19 cellular contexts compared by ENCODE assay signal in genomic region chr7:141944811-141945210, GRCh38. TPM values are rescaled to one million over a fixed set of nuclear protein-coding genes. Genes with fewer than 3 reads are reported as not detected.
"Had no signal": no experiment of that assay in that cellular context is flagged by ENCODE, and none has a peak within 500 bp of the region (broad histone marks: within the 10 kb centered on the region; RNA-seq: fewer than 3 reads in every experiment).

No MANE protein-coding gene starts in this region.

- H3K9me3 ChIP-seq: adrenal gland, pancreas had no signal

- ATAC-seq: WTC11 had no signal

- DNase-seq: activated naive CD4-positive, alpha-beta T cell treated with anti-CD3 and anti-CD28 coated beads, Interleukin-2, amount 10 ng/mL, durations not matched to agents 7 days and 5 days; activated T-cell treated with anti-CD3 and anti-CD28 coated beads for 4 hours; central memory CD4-positive, alpha-beta T cell; effector CD8-positive, alpha-beta T cell; pancreas; stimulated activated CD4-positive, alpha-beta T cell treated with anti-CD3 and anti-CD28 coated beads, Interleukin-4, amount 100 ng/mL, for 1 hour; stomach had no signal

- H3K27ac ChIP-seq: adrenal gland, coronary artery, hepatocyte, neural progenitor cell, pancreas, thoracic aorta had no signal

- H3K36me3 ChIP-seq: adrenal gland, neural progenitor cell, pancreas, stomach, thoracic aorta had no signal

- H3K4me1 ChIP-seq: adrenal gland, neural progenitor cell, pancreas, stomach had no signal

- H3K4me3 ChIP-seq: adrenal gland, coronary artery, hepatocyte, neural progenitor cell, pancreas, stomach, thoracic aorta had no signal

- H3K27me3 ChIP-seq: adrenal gland, hepatocyte, neural progenitor cell, pancreas, stomach had no signal

RNA-seq across cellular contexts. Expression of gene CLEC5A, which starts 2.0 kb away (rescaled TPM):
- total RNA-seq: activated CD8-positive, alpha-beta memory T cell treated with anti-CD3 and anti-CD28 coated beads for 36 hours; activated T-helper 2 cell treated with anti-CD3 and anti-CD28 coated beads, Interferon-gamma antibody, Interleukin-2, Interleukin-4, amounts not matched to agents 10 μg/mL and 5 μg/mL and 100 μg/mL, durations not matched to agents 14 hours and 24 hours and 36 hours; hepatocyte; kidney epithelial cell; mesothelial cell of epicardium; myocyte; WTC11 had no signal
- polyA plus RNA-seq: hepatocyte had no signal

RNA-seq across cellular contexts. Expression of gene OR9A4, which starts 28.6 kb away (rescaled TPM):
- total RNA-seq: activated CD8-positive, alpha-beta memory T cell treated with anti-CD3 and anti-CD28 coated beads for 36 hours; activated T-helper 2 cell treated with anti-CD3 and anti-CD28 coated beads, Interferon-gamma antibody, Interleukin-2, Interleukin-4, amounts not matched to agents 10 μg/mL and 5 μg/mL and 100 μg/mL, durations not matched to agents 14 hours and 24 hours and 36 hours; adrenal gland; hepatocyte; kidney epithelial cell; myocyte; pancreas; stomach; thoracic aorta; WTC11 had no signal
- polyA plus RNA-seq: adrenal gland, hepatocyte, liver, pancreas, stomach had no signal

RNA-seq across cellular contexts. Expression of gene TAS2R38, which starts 28.8 kb away (rescaled TPM):
- total RNA-seq: activated CD8-positive, alpha-beta memory T cell treated with anti-CD3 and anti-CD28 coated beads for 36 hours; activated T-helper 2 cell treated with anti-CD3 and anti-CD28 coated beads, Interferon-gamma antibody, Interleukin-2, Interleukin-4, amounts not matched to agents 10 μg/mL and 5 μg/mL and 100 μg/mL, durations not matched to agents 14 hours and 24 hours and 36 hours; adrenal gland; hepatocyte; kidney epithelial cell; liver; mesothelial cell of epicardium; myocyte; pancreas; stomach; thoracic aorta; WTC11 had no signal
- polyA plus RNA-seq: adrenal gland, hepatocyte, liver, pancreas, stomach had no signal

RNA-seq across cellular contexts. Expression of gene MGAM, which starts 50.9 kb away (rescaled TPM):
- total RNA-seq: activated T-helper 2 cell treated with anti-CD3 and anti-CD28 coated beads, Interferon-gamma antibody, Interleukin-2, Interleukin-4, amounts not matched to agents 10 μg/mL and 5 μg/mL and 100 μg/mL, durations not matched to agents 14 hours and 24 hours and 36 hours; kidney epithelial cell had no signal
